In the genomic region with DNA sequence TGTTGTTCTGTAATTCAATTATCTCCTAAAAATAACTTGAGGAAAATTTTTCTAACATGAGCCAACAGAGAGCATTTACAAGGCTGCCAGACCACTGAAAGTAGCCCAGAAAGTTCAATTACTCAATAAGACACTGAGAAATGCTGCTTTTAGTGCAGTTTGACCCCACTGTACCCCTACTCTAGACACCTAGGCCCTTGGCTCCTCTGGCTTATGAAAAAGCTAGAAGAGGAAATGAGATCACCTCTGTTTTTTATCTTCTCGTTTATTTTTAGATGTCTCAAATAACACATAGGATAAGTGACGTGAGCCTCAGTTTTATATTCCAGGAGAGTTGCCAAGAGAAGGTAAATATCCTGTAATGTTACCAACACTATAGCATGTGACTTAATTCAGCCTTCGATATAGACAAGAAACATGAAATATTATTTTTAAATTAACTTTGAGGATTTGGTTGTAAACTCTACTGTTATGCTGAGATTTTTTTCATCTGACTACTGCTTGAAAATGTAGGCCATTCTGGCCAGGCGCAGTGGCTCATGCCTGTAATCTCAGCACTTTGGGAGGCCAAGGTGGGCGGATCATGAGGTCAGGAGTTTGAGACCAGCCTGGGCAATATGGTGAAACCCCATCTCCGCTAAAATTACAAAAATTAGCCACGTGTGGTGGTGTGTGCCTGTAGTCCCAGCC, we compare ENCODE assay signal across 8 cellular contexts. TPM values are rescaled to one million over a fixed set of nuclear protein-coding genes. Genes with fewer than 3 reads are reported as not detected.
A peak's percentile ranks its signal among the peaks of the same experiment; 100 is the strongest.
DNase-seq lines count a peak whose midpoint lies in the region; ATAC-seq, FAIRE-seq and TF ChIP-seq lines count a peak whose summit lies in the region.

No MANE protein-coding gene starts in this region.

- H3K9ac ChIP-seq in endothelial cell of umbilical vein (replicated peaks; ENCODE audit: extremely low read depth, insufficient read depth, low read length) = no peak overlapping the region

- no peaks in the 10 kb centered on the region for H4K20me1 ChIP-seq in endothelial cell of umbilical vein (replicated peaks; ENCODE audit: control insufficient read depth, extremely low read depth, insufficient read depth, low read length)

- intact Hi-C loops in endothelial cell of umbilical vein (cut with micrococcal nuclease) = loop anchor here (1.0 kb wide), 1 partner anchor 17 kb away; no protein-coding TSS in a partner anchor

- H3K79me2 ChIP-seq in endothelial cell of umbilical vein (ENCODE audit: control insufficient read depth, insufficient read depth, low read length) = no peaks in the 10 kb centered on the region

- H3K36me3 ChIP-seq in GM06990 (ENCODE audit: control insufficient read depth, insufficient read depth, low read length) (no peaks in the 10 kb centered on the region), endothelial cell of umbilical vein (ENCODE audit: control insufficient read depth in 2 of 2, extremely low read depth in 1 of 2, insufficient read depth in 2 of 2, low read length in 2 of 2) (no peaks in the 10 kb centered on the region)

- no peaks in the 10 kb centered on the region for H3K9me3 ChIP-seq in endothelial cell of umbilical vein (replicated peaks; ENCODE audit: control insufficient read depth, insufficient read depth, low read length)

- H3K9me1 ChIP-seq in endothelial cell of umbilical vein (replicated peaks; ENCODE audit: control insufficient read depth, extremely low read depth, insufficient read depth, low read length) = no peaks in the 10 kb centered on the region

- no peak for TF ChIP-seq CTCF in GM06990 (IDR thresholded peaks at IDR 0.05; ENCODE audit: insufficient read depth, low read length, poor library complexity, severe bottlenecking)
- no peak for TF ChIP-seq CTCF in endothelial cell of umbilical vein (IDR thresholded peaks at IDR 0.05; ENCODE audit: extremely low read depth in 1 of 2, insufficient read depth in 1 of 2, low read depth in 1 of 2, low read length in 2 of 2)

- BruUV-seq in endothelial cell of umbilical vein (replicated peaks; lab: Mats Ljungman, UMichigan) = no TSS peak

- peaks cover 10% of the 10 kb centered on the region for H3K4me1 ChIP-seq in endothelial cell of umbilical vein (ENCODE audit: control insufficient read depth, extremely low read depth, insufficient read depth, low read length)

- peak; percentile 73 for ATAC-seq in GM21367 (IDR thresholded peaks at IDR 0.05; ENCODE audit: unreplicated experiment)
- peak; percentile 68 for ATAC-seq in HG03469 (IDR thresholded peaks at IDR 0.05; ENCODE audit: unreplicated experiment)
- ATAC-seq in GM18873 (IDR thresholded peaks at IDR 0.05; ENCODE audit: low FRiP score, unreplicated experiment) = no peak
- ATAC-seq in left lobe of liver = no peak

- no peak for FAIRE-seq in endothelial cell of umbilical vein (lab: Jason Lieb, UNC)

- no peak for TF ChIP-seq POLR2A in endothelial cell of umbilical vein (IDR thresholded peaks at IDR 0.05; ENCODE audit: low read depth, low read length)

- peak overlapping the region; percentile 28 for H3K4me2 ChIP-seq in endothelial cell of umbilical vein (ENCODE audit: insufficient read depth, low read length)

- H3K27me3 ChIP-seq in GM06990 (replicated peaks; ENCODE audit: control insufficient read depth, insufficient read depth, low read length) (no peaks in the 10 kb centered on the region), endothelial cell of umbilical vein (ENCODE audit: control insufficient read depth in 2 of 2, insufficient read depth in 2 of 2, low read length in 2 of 2) (no peaks in the 10 kb centered on the region)

- DNase-seq in GM06990 (ENCODE audit: extremely low read depth, insufficient read length) (peak; percentile 51), endothelial cell of umbilical vein (ENCODE audit: low read depth, low spot score) (peak; percentile 77), left lobe of liver (ENCODE audit: low spot score) (no peak), NCI-H2171 (lab: John Stamatoyannopoulos, UW) (no peak), HUDEP-2 (lab: John Stamatoyannopoulos, UW; ENCODE audit: unreplicated experiment in 76 of 76) (no peak)

- no peak overlapping the region for H2AFZ ChIP-seq in endothelial cell of umbilical vein (ENCODE audit: low read depth, low read length)

- H3K27ac ChIP-seq in endothelial cell of umbilical vein (ENCODE audit: insufficient read depth, low read depth, low read length) = peak overlapping the region; percentile 63

- H3K4me3 ChIP-seq in GM06990 (replicated peaks; ENCODE audit: low read depth, low read length) (no peak overlapping the region), endothelial cell of umbilical vein (replicated peaks in 1 of 3; ENCODE audit: insufficient read depth in 1 of 3, low read depth in 1 of 3, low read length in 3 of 3) (no peak overlapping the region)

- POLR2A ChIA-PET in endothelial cell of umbilical vein (lab: Charles Lee) = no interaction called here

- dilution Hi-C loops in endothelial cell of umbilical vein (cut with MboI; ENCODE audit: extremely low pct_ligation_motif_present, low sequenced_read_pairs) = no loop called here

- CTCF ChIA-PET in endothelial cell of umbilical vein (lab: Charles Lee) = interaction anchor here (1.0 kb wide), 1 partner anchor 21 kb away, joined by 3 read pairs; no protein-coding TSS in a partner anchor

TF ChIP-seq in endothelial cell of umbilical vein, 7 proteins besides CTCF, POLR2A, EP300 and RAD21:
- TF ChIP-seq FOS (IDR thresholded peaks at IDR 0.05; ENCODE audit: borderline replicate concordance, insufficient read depth, low read length) = no peak
- TF ChIP-seq GATA2 (IDR thresholded peaks at IDR 0.05; ENCODE audit: insufficient read depth, insufficient read length, low read depth, low read length) = no peak
- TF ChIP-seq, protein P1, sequence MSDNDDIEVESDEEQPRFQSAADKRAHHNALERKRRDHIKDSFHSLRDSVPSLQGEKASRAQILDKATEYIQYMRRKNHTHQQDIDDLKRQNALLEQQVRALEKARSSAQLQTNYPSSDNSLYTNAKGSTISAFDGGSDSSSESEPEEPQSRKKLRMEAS (IDR thresholded peaks at IDR 0.05; ENCODE audit: insufficient read depth, insufficient read length) = no peak
- TF ChIP-seq MYC (IDR thresholded peaks at IDR 0.05; ENCODE audit: low read depth, low read length) = no peak
- TF ChIP-seq JUN (IDR thresholded peaks at IDR 0.05; ENCODE audit: borderline replicate concordance, insufficient read depth, insufficient read length, low read depth) = peak; percentile 34

RNA-seq across cellular contexts. Expression of a gene that starts 24.4 kb away (rescaled TPM):
- 0.14 TPM in 1 of 2 replicates, not detected in the other for total RNA-seq in endothelial cell of umbilical vein
- not detected in 2 replicates for polyA plus RNA-seq in endothelial cell of umbilical vein
- 0.03 and 0.09 TPM in 2 replicates for polyA plus RNA-seq in endothelial cell of umbilical vein (2011; cell fraction: cytosol; rRNA removed)
- not detected in 2 replicates for polyA plus RNA-seq in endothelial cell of umbilical vein (2011; cell fraction: nucleus; rRNA removed)
- polyA plus RNA-seq in endothelial cell of umbilical vein (2012) = 0.16 and 0.28 TPM in 2 replicates
- not detected in 2 replicates for polyA minus RNA-seq in endothelial cell of umbilical vein
- polyA minus RNA-seq in endothelial cell of umbilical vein (2011; cell fraction: cytosol; rRNA and poly(A)+ RNA removed) = not detected
- polyA minus RNA-seq in endothelial cell of umbilical vein (2011; cell fraction: nucleus; rRNA and poly(A)+ RNA removed) = 0.19 TPM in 1 of 2 replicates, not detected in the other
- not detected for total RNA-seq in left lobe of liver

Comparison
In these comparisons a context has a peak if more than half of its experiments do, and no peak if none do; other contexts are left out.
1. DNase-seq: peak in GM06990 (single experiment) and endothelial cell of umbilical vein (single experiment); none in left lobe of liver (single experiment), NCI-H2171 (single experiment) and HUDEP-2 (0 of 76).
2. ATAC-seq: peak in GM21367 (single experiment) and HG03469 (single experiment); none in GM18873 (single experiment) and left lobe of liver (single experiment).